Comparison of ENCODE assay signal across 8 cellular contexts in genomic region chr14:24365600-24366374, GRCh38. TPM values are rescaled to one million over a fixed set of nuclear protein-coding genes. Genes with fewer than 3 reads are reported as not detected.
DNase-seq lines count a peak whose midpoint lies in the region; ATAC-seq and TF ChIP-seq lines count a peak whose summit lies in the region.

No MANE protein-coding gene starts in this region.

- ATAC-seq in activated T-cell treated with anti-CD3 and anti-CD28 coated beads, Interleukin-2, amount 50 U/mL, for 72 hours (replicated peaks in 1 of 2) = peak; percentile 75 to 79
- peak; percentile 60 for ATAC-seq in stimulated activated memory B cell treated with anti-CD40 and anti-IgM and Interleukin-4, amounts not matched to agents 10 μg/mL and 1 μg/mL and 100 μg/mL, for 72 hours
- no peak for ATAC-seq in HG03565 (IDR thresholded peaks at IDR 0.05; ENCODE audit: unreplicated experiment)

- H3K36me3 Mint-ChIP-seq in activated T-cell treated with anti-CD3 and anti-CD28 coated beads, Interleukin-2, amount 50 U/mL, for 72 hours (ENCODE audit: insufficient read depth in 2 of 2) = peaks cover 2 to 5% of the 10 kb centered on the region in 2 donors
- no peaks in the 10 kb centered on the region for H3K36me3 Mint-ChIP-seq in stimulated activated memory B cell treated with anti-CD40 and anti-IgM and Interleukin-4, amounts not matched to agents 10 μg/mL and 1 μg/mL and 100 μg/mL, for 72 hours

- H3K4me1 ChIP-seq in OCI-LY3 (ENCODE audit: low read length) (peaks cover 18% of the 10 kb centered on the region), esophagus squamous epithelium (peaks cover 24 to 61% (median 24%) of the 10 kb centered on the region in 3 donors)

- 2 to 6% methylated on average over 19 to 23 of the region's 26 CpGs for WGBS in esophagus squamous epithelium, 2 donors

- peak overlapping the region; percentile 87 for H3K27ac ChIP-seq in OCI-LY3 (ENCODE audit: low read length)
- peak overlapping the region; percentile 81 to 96 (median 92) for H3K27ac ChIP-seq in esophagus squamous epithelium

- H3K9ac ChIP-seq in OCI-LY3 (ENCODE audit: low read length) = peak overlapping the region; percentile 99

- no peaks in the 10 kb centered on the region for H3K79me2 ChIP-seq in OCI-LY3 (ENCODE audit: low read length)

- intact Hi-C loops in esophagus squamous epithelium (cut with DNase I) = loop anchor here (5.0 kb wide), 1 partner anchor 67 kb away; no protein-coding TSS in a partner anchor

- H3K27me3 Mint-ChIP-seq in activated T-cell treated with anti-CD3 and anti-CD28 coated beads, Interleukin-2, amount 50 U/mL, for 72 hours (ENCODE audit: low read depth) = peaks cover 49% of the 10 kb centered on the region
- peaks cover 19% of the 10 kb centered on the region for H3K27me3 Mint-ChIP-seq in stimulated activated memory B cell treated with anti-CD40 and anti-IgM and Interleukin-4, amounts not matched to agents 10 μg/mL and 1 μg/mL and 100 μg/mL, for 72 hours

- H3K4me3 Mint-ChIP-seq in activated T-cell treated with anti-CD3 and anti-CD28 coated beads, Interleukin-2, amount 50 U/mL, for 72 hours = peak overlapping the region; percentile 70 to 87
- H3K4me3 Mint-ChIP-seq in stimulated activated memory B cell treated with anti-CD40 and anti-IgM and Interleukin-4, amounts not matched to agents 10 μg/mL and 1 μg/mL and 100 μg/mL, for 72 hours = peak overlapping the region; percentile 70

- peak overlapping the region; percentile 74 for H3K4me2 ChIP-seq in OCI-LY3 (ENCODE audit: low read length)

- no peaks in the 10 kb centered on the region for H4K20me1 ChIP-seq in OCI-LY3 (ENCODE audit: insufficient read depth, low read length)

- in situ Hi-C loops in GM13977 (cut with MboI; ENCODE audit: low pct_unique_long_range_greater_than_20kb, low sequenced_read_pairs, unreplicated experiment) = no loop called here

- TF ChIP-seq CTCF in GM13977 (IDR thresholded peaks at IDR 0.05; ENCODE audit: extremely low read depth, insufficient read depth, missing control alignments) (peak; percentile 83), OCI-LY3 (IDR thresholded peaks at IDR 0.05; ENCODE audit: low read depth, low read length) (peak; percentile 90), esophagus squamous epithelium (IDR thresholded peaks at IDR 0.05) (peak; percentile 77 to 95 (median 92))

- H3K4me1 Mint-ChIP-seq in activated T-cell treated with anti-CD3 and anti-CD28 coated beads, Interleukin-2, amount 50 U/mL, for 72 hours (ENCODE audit: low read depth) = peaks cover 32% of the 10 kb centered on the region
- H3K4me1 Mint-ChIP-seq in stimulated activated memory B cell treated with anti-CD40 and anti-IgM and Interleukin-4, amounts not matched to agents 10 μg/mL and 1 μg/mL and 100 μg/mL, for 72 hours = peaks cover 34% of the 10 kb centered on the region

- peak overlapping the region; percentile 32; the same call in 1 of the 2 replicates for H2AFZ ChIP-seq in OCI-LY3 (ENCODE audit: low read depth, low read length)

- H3K9me3 Mint-ChIP-seq in activated T-cell treated with anti-CD3 and anti-CD28 coated beads, Interleukin-2, amount 50 U/mL, for 72 hours = no peaks in the 10 kb centered on the region
- no peaks in the 10 kb centered on the region for H3K9me3 Mint-ChIP-seq in stimulated activated memory B cell treated with anti-CD40 and anti-IgM and Interleukin-4, amounts not matched to agents 10 μg/mL and 1 μg/mL and 100 μg/mL, for 72 hours

- no peak for TF ChIP-seq POLR2A in esophagus squamous epithelium (IDR thresholded peaks at IDR 0.05)

- DNase-seq in GM13977 (ENCODE audit: low spot score) = peak; percentile 76
- peak; percentile 79 for DNase-seq in HT1080 (ENCODE audit: low read depth)
- peak; percentile 75 to 82 for DNase-seq in activated T-cell treated with anti-CD3 and anti-CD28 coated beads, Interleukin-2, amount 50 U/mL, for 72 hours
- no peak for DNase-seq in esophagus squamous epithelium (lab: John Stamatoyannopoulos, UW)
- DNase-seq in myocyte (ENCODE audit: low read depth) = peak; percentile 92

- H3K27ac Mint-ChIP-seq in activated T-cell treated with anti-CD3 and anti-CD28 coated beads, Interleukin-2, amount 50 U/mL, for 72 hours = peak overlapping the region; percentile 62
- peak overlapping the region; percentile 93 for H3K27ac Mint-ChIP-seq in stimulated activated memory B cell treated with anti-CD40 and anti-IgM and Interleukin-4, amounts not matched to agents 10 μg/mL and 1 μg/mL and 100 μg/mL, for 72 hours

- H3K4me3 ChIP-seq in OCI-LY3 (ENCODE audit: low read length) (peak overlapping the region; percentile 95), esophagus squamous epithelium (peak overlapping the region; percentile 33 to 74 (median 62))

- H3K9me3 ChIP-seq in OCI-LY3 (ENCODE audit: insufficient read depth, low read length) (no peaks in the 10 kb centered on the region), esophagus squamous epithelium (no peaks in the 10 kb centered on the region)

- no peaks in the 10 kb centered on the region for H3K27me3 ChIP-seq in OCI-LY3 (ENCODE audit: low read depth, low read length)
- H3K27me3 ChIP-seq in esophagus squamous epithelium = peaks cover 0 to 19% (median 0%) of the 10 kb centered on the region in 4 donors

- H3K36me3 ChIP-seq in OCI-LY3 (replicated peaks; ENCODE audit: low read depth, low read length) = no peaks in the 10 kb centered on the region
- no peaks in the 10 kb centered on the region for H3K36me3 ChIP-seq in esophagus squamous epithelium

RNA-seq across cellular contexts. Expression of gene NFATC4, which starts 2.2 kb away (rescaled TPM):
- total RNA-seq in HT1080 (2014; rRNA removed; shearing (Covaris generic)) = 0.32 TPM in 1 of 2 replicates, not detected in the other
- 0.23 and 0.28 TPM in 2 replicates for polyA plus RNA-seq in HT1080 (2015; cell fraction: cytosol; rRNA removed)
- polyA plus RNA-seq in HT1080 (2015; cell fraction: nucleus; rRNA removed) = 1.3 and 1.6 TPM in 2 replicates
- 10 to 100 TPM in 1 of 2 donors, 1 to 10 TPM in 1; 2.6 to 11.3 TPM for total RNA-seq in activated T-cell treated with anti-CD3 and anti-CD28 coated beads, Interleukin-2, amount 50 U/mL, for 72 hours
- total RNA-seq in esophagus squamous epithelium = 10 to 100 TPM in 2 of 4 donors, 1 to 10 TPM in 2; 2.7 to 22.5 (median 9.2) TPM
- 19.4 and 23.2 TPM in 2 replicates for total RNA-seq in myocyte
- 10.2 TPM for polyA plus RNA-seq in myocyte (2012)

RNA-seq across cellular contexts. Expression of gene RIPK3, which starts 26.0 kb away (rescaled TPM):
- total RNA-seq in HT1080 (2014; rRNA removed; shearing (Covaris generic)) = 0.08 TPM in 1 of 2 replicates, not detected in the other
- not detected in 2 replicates for polyA plus RNA-seq in HT1080 (2015; cell fraction: cytosol; rRNA removed)
- polyA plus RNA-seq in HT1080 (2015; cell fraction: nucleus; rRNA removed) = not detected in 2 replicates
- total RNA-seq in activated T-cell treated with anti-CD3 and anti-CD28 coated beads, Interleukin-2, amount 50 U/mL, for 72 hours = 10 to 100 TPM; 11.0 to 18.6 TPM
- 10 to 100 TPM; 10.3 to 21.4 (median 12.7) TPM for total RNA-seq in esophagus squamous epithelium
- total RNA-seq in myocyte = not detected in 2 replicates
- not detected for polyA plus RNA-seq in myocyte (2012)

RNA-seq across cellular contexts. Expression of gene ADCY4, which starts 30.9 kb away (rescaled TPM):
- not detected in 2 replicates for total RNA-seq in HT1080 (2014; rRNA removed; shearing (Covaris generic))
- 0.02 TPM in 2 replicates for polyA plus RNA-seq in HT1080 (2015; cell fraction: cytosol; rRNA removed)
- 0.14 and 0.36 TPM in 2 replicates for polyA plus RNA-seq in HT1080 (2015; cell fraction: nucleus; rRNA removed)
- 1 to 10 TPM; 4.6 to 6.9 TPM for total RNA-seq in activated T-cell treated with anti-CD3 and anti-CD28 coated beads, Interleukin-2, amount 50 U/mL, for 72 hours
- 10 to 100 TPM in 2 of 4 donors, 1 to 10 TPM in 2; 3.1 to 23.1 (median 11.7) TPM for total RNA-seq in esophagus squamous epithelium
- total RNA-seq in myocyte = not detected in 2 replicates
- polyA plus RNA-seq in myocyte (2012) = 0.05 TPM

RNA-seq across cellular contexts. Expression of gene NYNRIN, which starts 33.0 kb away (rescaled TPM):
- total RNA-seq in HT1080 (2014; rRNA removed; shearing (Covaris generic)) = 0.03 and 0.05 TPM in 2 replicates
- polyA plus RNA-seq in HT1080 (2015; cell fraction: cytosol; rRNA removed) = 0.01 and 0.02 TPM in 2 replicates
- polyA plus RNA-seq in HT1080 (2015; cell fraction: nucleus; rRNA removed) = 0.04 and 0.15 TPM in 2 replicates
- total RNA-seq in activated T-cell treated with anti-CD3 and anti-CD28 coated beads, Interleukin-2, amount 50 U/mL, for 72 hours = under 1 TPM; 0.09 to 0.14 TPM
- total RNA-seq in esophagus squamous epithelium (10 to 100 TPM in 3 of 4 donors, 1 to 10 TPM in 1; 4.7 to 14.7 (median 11.8) TPM), myocyte (0.05 and 0.21 TPM in 2 replicates)
- polyA plus RNA-seq in myocyte (2012) = 0.04 TPM

RNA-seq across cellular contexts. Expression of gene LTB4R, which starts 54.5 kb away (rescaled TPM):
- total RNA-seq in HT1080 (2014; rRNA removed; shearing (Covaris generic)) = 3.8 and 6.5 TPM in 2 replicates
- 0.67 and 0.89 TPM in 2 replicates for polyA plus RNA-seq in HT1080 (2015; cell fraction: cytosol; rRNA removed)
- polyA plus RNA-seq in HT1080 (2015; cell fraction: nucleus; rRNA removed) = 73.9 and 90.1 TPM in 2 replicates
- 10 to 100 TPM; 27.1 to 28.5 TPM for total RNA-seq in activated T-cell treated with anti-CD3 and anti-CD28 coated beads, Interleukin-2, amount 50 U/mL, for 72 hours
- 10 to 100 TPM; 47.9 to 99.9 (median 85.4) TPM for total RNA-seq in esophagus squamous epithelium
- 0.67 and 0.68 TPM in 2 replicates for total RNA-seq in myocyte
- polyA plus RNA-seq in myocyte (2012) = 3.7 TPM

Comparison
In these comparisons a context has a peak if more than half of its experiments do, and no peak if none do; other contexts are left out.
1. RNA of gene RIPK3, which starts 26.0 kb away (total RNA-seq): 11.0 to 18.6 TPM in activated T-cell treated with anti-CD3 and anti-CD28 coated beads, Interleukin-2, amount 50 U/mL, for 72 hours and 10.3 to 21.4 TPM in esophagus squamous epithelium; 0.08 TPM in HT1080 and not detected in myocyte; every median in the first group is over 10 times any median in the second.
2. Peak in every context shown above with its lines, with median percentiles within 50 percentile points of each other: CTCF ChIP-seq.